Comparison of ENCODE assay signal across 8 cellular contexts in the genomic region with DNA sequence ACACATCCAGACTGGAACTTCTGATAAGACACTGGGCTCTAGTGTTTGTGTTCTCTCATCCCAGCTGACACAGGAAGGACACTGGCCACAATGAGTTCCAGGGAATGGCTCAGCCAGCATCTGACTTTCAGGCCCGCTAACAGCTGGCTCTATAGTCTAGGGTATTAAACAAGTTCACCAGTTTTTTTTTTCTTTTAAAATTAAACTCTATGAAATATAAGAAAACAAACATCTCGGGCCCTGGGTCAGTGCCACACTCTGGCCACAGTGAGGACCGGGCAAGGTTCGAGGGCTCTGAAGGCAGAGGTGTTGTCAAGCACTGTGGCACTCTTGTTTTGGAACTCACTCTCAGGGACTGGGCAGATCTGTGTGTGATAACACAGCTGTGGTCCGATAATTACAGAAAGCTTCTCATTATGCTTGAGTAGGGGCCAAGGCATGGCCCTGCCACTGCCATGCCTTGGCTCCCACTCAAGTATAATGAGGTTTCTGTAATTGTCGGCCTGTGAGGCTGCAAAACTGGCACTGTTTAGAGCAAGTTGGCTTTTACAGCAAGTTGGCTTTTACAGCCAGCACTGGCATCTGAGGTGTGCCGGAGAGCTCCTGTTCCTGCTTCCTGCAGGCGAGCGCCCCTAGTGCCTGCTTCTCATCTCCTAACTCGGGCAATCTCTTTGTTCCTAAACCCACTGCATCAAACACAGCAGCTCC.
A peak's percentile ranks its signal among the peaks of the same experiment; 100 is the strongest.
DNase-seq lines count a peak whose midpoint lies in the region; TF ChIP-seq lines count a peak whose summit lies in the region.

No MANE protein-coding gene starts in this region.

- peaks cover 0 to 2% (median 0%) of the 10 kb centered on the region in 7 donors for H3K9me3 Mint-ChIP-seq in CD14-positive monocyte

- in situ Hi-C loops in SK-MEL-5 (cut with HindIII; ENCODE audit: low pct_unique_long_range_greater_than_20kb, low sequenced_read_pairs) = no loop called here

- no peak overlapping the region for H3K4me3 Mint-ChIP-seq in CD14-positive monocyte

- peaks cover 0 to 2% (median 1%) of the 10 kb centered on the region in 3 donors for H3K27me3 Mint-ChIP-seq in CD14-positive monocyte (ENCODE audit: low read depth in 3 of 3)

- no peaks in the 10 kb centered on the region for H3K36me3 Mint-ChIP-seq in CD14-positive monocyte

- CTCF ChIA-PET in HEK293T (lab: Yijun Ruan, JAX) = no interaction called here

- H3K4me1 Mint-ChIP-seq in CD14-positive monocyte = no peaks in the 10 kb centered on the region

- peak; percentile 25 for TF ChIP-seq CTCF in CD14-positive monocyte (IDR thresholded peaks at IDR 0.05)

- DNase-seq in CD14-positive monocyte (ENCODE audit: low spot score) (no peak), HEK293T (ENCODE audit: extremely low spot score) (peak; percentile 52), SK-MEL-5 (ENCODE audit: low read depth, low spot score) (peak; percentile 29), astrocyte of the hippocampus (ENCODE audit: low read depth, low spot score) (peak; percentile 81), islet precursor cell (peak; percentile 85), NCI-H128 (lab: John Stamatoyannopoulos, UW; ENCODE audit: unreplicated experiment) (no peak), AG08396 (ENCODE audit: low spot score) (no peak)
- peak; percentile 17 to 30 for DNase-seq in stimulated activated CD4-positive, alpha-beta T cell treated with anti-CD3 and anti-CD28 coated beads, Interleukin-15, amount 100 ng/mL, for 48 hours (ENCODE audit: low read depth in 2 of 2)

- no peak overlapping the region for H3K27ac Mint-ChIP-seq in CD14-positive monocyte

- intact Hi-C loops in CD14-positive monocyte (cut with micrococcal nuclease) = no loop called here

- POLR2A ChIA-PET in HEK293T (lab: Yijun Ruan, JAX) = no interaction called here

TF ChIP-seq in HEK293T, 16 proteins besides CTCF, POLR2A, EP300 and RAD21:
- TF ChIP-seq SP1 (IDR thresholded peaks at IDR 0.05) (no peak), BHLHE40 (IDR thresholded peaks at IDR 0.05; ENCODE audit: borderline replicate concordance) (no peak), TARDBP (IDR thresholded peaks at IDR 0.05) (no peak), ZNF384 (IDR thresholded peaks at IDR 0.05) (no peak), HDGF (IDR thresholded peaks at IDR 0.05; ENCODE audit: borderline replicate concordance) (no peak), L3MBTL2 (conservative IDR thresholded peaks at IDR 0.05) (no peak), NFRKB (IDR thresholded peaks at IDR 0.05) (no peak)
- TF ChIP-seq, protein P1, sequence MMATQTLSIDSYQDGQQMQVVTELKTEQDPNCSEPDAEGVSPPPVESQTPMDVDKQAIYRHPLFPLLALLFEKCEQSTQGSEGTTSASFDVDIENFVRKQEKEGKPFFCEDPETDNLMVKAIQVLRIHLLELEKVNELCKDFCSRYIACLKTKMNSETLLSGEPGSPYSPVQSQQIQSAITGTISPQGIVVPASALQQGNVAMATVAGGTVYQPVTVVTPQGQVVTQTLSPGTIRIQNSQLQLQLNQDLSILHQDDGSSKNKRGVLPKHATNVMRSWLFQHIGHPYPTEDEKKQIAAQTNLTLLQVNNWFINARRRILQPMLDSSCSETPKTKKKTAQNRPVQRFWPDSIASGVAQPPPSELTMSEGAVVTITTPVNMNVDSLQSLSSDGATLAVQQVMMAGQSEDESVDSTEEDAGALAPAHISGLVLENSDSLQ (IDR thresholded peaks at IDR 0.05) = no peak

Comparison
In these comparisons a context has a peak if more than half of its experiments do, and no peak if none do; other contexts are left out.
1. DNase-seq: peak in HEK293T (single experiment), SK-MEL-5 (single experiment), astrocyte of the hippocampus (single experiment), islet precursor cell (single experiment) and stimulated activated CD4-positive, alpha-beta T cell treated with anti-CD3 and anti-CD28 coated beads, Interleukin-15, amount 100 ng/mL, for 48 hours (2 of 2); none in CD14-positive monocyte (single experiment), NCI-H128 (single experiment) and AG08396 (single experiment).